ENCODE assay signal across 30 cellular contexts in the genomic region with DNA sequence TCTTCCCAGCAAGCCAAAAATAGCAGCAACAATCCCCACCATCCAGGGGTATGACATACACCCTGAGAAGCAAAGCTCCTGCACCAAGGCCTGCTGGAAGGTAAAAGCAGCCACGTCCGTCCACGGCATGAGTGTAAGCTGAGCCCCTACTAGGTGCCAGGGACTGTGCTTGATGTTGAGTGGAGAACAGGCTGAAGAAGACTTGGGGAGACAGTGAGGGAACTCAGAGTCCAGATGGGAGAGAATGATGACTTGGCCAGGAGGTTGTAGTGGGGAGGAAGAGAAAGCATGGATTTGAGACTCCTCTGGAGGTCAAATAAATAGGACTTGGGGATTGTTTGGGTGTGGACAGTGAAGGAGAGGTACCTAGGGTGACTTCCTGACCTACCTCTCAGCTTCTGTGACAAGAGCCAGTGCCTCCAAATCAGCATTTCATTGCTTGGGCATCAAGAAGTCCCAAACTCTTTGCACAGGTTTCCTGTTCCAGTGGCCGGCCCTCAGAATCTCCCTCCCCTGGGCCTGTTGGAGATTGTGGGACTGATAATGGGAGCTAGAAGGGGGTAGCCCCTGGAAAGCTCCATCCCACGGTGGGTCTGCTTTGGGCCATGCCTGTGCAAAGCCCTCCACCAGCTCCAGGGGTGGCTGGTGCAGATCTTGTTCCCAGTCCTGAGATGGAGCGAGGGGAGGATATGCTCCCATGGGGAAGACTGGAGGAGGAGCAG. TPM values are rescaled to one million over a fixed set of nuclear protein-coding genes. Genes with fewer than 3 reads are reported as not detected.
"Had no signal": no experiment of that assay in that cellular context is flagged by ENCODE, and none has a peak within 500 bp of the region (broad histone marks: within the 10 kb centered on the region; RNA-seq: fewer than 3 reads in every experiment).

No MANE protein-coding gene starts in this region.

- H3K27ac Mint-ChIP-seq: activated T-cell treated with anti-CD3 and anti-CD28 coated beads, Interleukin-2, amount 50 U/mL, for 24 hours; activated T-helper 17 cell treated with anti-CD3 and anti-CD28 coated beads, Interleukin-2, amount 50 U/mL, for 72 hours; mesothelial cell of epicardium; naive B cell; nephron progenitor cell; stimulated activated naive B cell treated with anti-CD40 and anti-IgM and Interleukin-4, amounts not matched to agents 10 μg/mL and 1 μg/mL and 100 μg/mL, for 72 hours; T-helper 17 cell had no signal

- H3K4me1 Mint-ChIP-seq: activated T-helper 17 cell treated with anti-CD3 and anti-CD28 coated beads, Interleukin-2, amount 50 U/mL, for 72 hours; naive B cell; stimulated activated naive B cell treated with anti-CD40 and anti-IgM and Interleukin-4, amounts not matched to agents 10 μg/mL and 1 μg/mL and 100 μg/mL, for 72 hours; T-helper 17 cell had no signal

- ATAC-seq: activated T-helper 17 cell treated with anti-CD3 and anti-CD28 coated beads, Interleukin-2, amount 50 U/mL, for 72 hours; gastroesophageal sphincter; SK-N-SH treated with all-trans-retinoic acid at 6 μM for 48 hours; T-helper 17 cell had no signal

- H3K4me2 ChIP-seq: hepatocyte, smooth muscle cell had no signal

- H3K9ac ChIP-seq: parathyroid adenoma had no signal

- DNase-seq: activated CD8-positive, alpha-beta memory T cell treated with anti-CD3 and anti-CD28 coated beads, Interleukin-2, amount 50 U/mL, for 48 hours; activated gamma-delta T cell treated with Interleukin-2 at 50 U/mL for 16 hours; activated naive CD4-positive, alpha-beta T cell treated with anti-CD3 and anti-CD28 coated beads, Interleukin-2, amount 50 U/mL, for 16 hours; activated T-cell treated with anti-CD3 and anti-CD28 coated beads, Interleukin-2, amount 50 U/mL, for 24 hours; amniotic stem cell; central memory CD4-positive, alpha-beta T cell; effector CD8-positive, alpha-beta T cell; erythroblast; left cardiac atrium; mammary epithelial cell; naive B cell; nephron progenitor cell; stimulated activated CD4-positive, alpha-beta T cell treated with anti-CD3 and anti-CD28 coated beads, Interleukin-15, amount 100 ng/mL, for 24 hours; stimulated activated CD4-positive, alpha-beta T cell treated with anti-CD3 and anti-CD28 coated beads, Interleukin-2, amount 100 ng/mL, for 24 hours; stimulated activated naive B cell treated with anti-CD40 and anti-IgM and Interleukin-4, amounts not matched to agents 10 μg/mL and 1 μg/mL and 100 μg/mL, for 72 hours; T-helper 17 cell; T1000; tibial artery had no signal

- H3K4me3 Mint-ChIP-seq: activated T-cell treated with anti-CD3 and anti-CD28 coated beads, Interleukin-2, amount 50 U/mL, for 24 hours; activated T-helper 17 cell treated with anti-CD3 and anti-CD28 coated beads, Interleukin-2, amount 50 U/mL, for 72 hours; mesothelial cell of epicardium; naive B cell; nephron progenitor cell; stimulated activated naive B cell treated with anti-CD40 and anti-IgM and Interleukin-4, amounts not matched to agents 10 μg/mL and 1 μg/mL and 100 μg/mL, for 72 hours; T-helper 17 cell had no signal

- H3K4me1 ChIP-seq: parathyroid adenoma, right atrium auricular region, tibial artery had no signal

- H3K27me3 ChIP-seq: gastroesophageal sphincter, hepatocyte, right atrium auricular region, suprapubic skin, tibial artery had no signal

- H3K4me3 ChIP-seq: gastroesophageal sphincter, hepatocyte, right atrium auricular region, smooth muscle cell, suprapubic skin, tibial artery had no signal

- H3K79me2 ChIP-seq: hepatocyte, parathyroid adenoma had no signal

- H2AFZ ChIP-seq: hepatocyte, parathyroid adenoma had no signal

- H3K27ac ChIP-seq: gastroesophageal sphincter, hepatocyte, parathyroid adenoma, right atrium auricular region, suprapubic skin, tibial artery had no signal

- H3K36me3 ChIP-seq: gastroesophageal sphincter, right atrium auricular region, suprapubic skin, tibial artery had no signal

RNA-seq across cellular contexts. Expression of gene ADAMTS2, which starts 58.3 kb away (rescaled TPM):
- total RNA-seq: activated CD8-positive, alpha-beta memory T cell treated with anti-CD3 and anti-CD28 coated beads for 36 hours; activated T-helper 17 cell treated with anti-CD3 and anti-CD28 coated beads, Interleukin-2, amount 50 U/mL, for 72 hours; dermis microvascular lymphatic vessel endothelial cell; pulmonary artery endothelial cell; T-helper 17 cell had no signal
